In genomic region chr11:81070948-81071347, GRCh38 we compare ENCODE assay signal across 12 cellular contexts.
DNase-seq lines count a peak whose midpoint lies in the region; ATAC-seq, FAIRE-seq and TF ChIP-seq lines count a peak whose summit lies in the region.
"Had no signal": no experiment of that assay in that cellular context is flagged by ENCODE, and none has a peak within 500 bp of the region (broad histone marks: within the 10 kb centered on the region; RNA-seq: fewer than 3 reads in every experiment).

No MANE protein-coding gene starts in this region.

- WGBS in small intestine, 3 donors: 36 to 40% (median 38%) methylated on average over 4 of the region's 4 CpGs

- H3K9me3 ChIP-seq in small intestine (ENCODE audit: control insufficient read depth, low read depth): no peaks in the 10 kb centered on the region
- H3K9me3 ChIP-seq in CD4-positive, alpha-beta T cell (ENCODE audit: control insufficient read depth, low read length): no peaks in the 10 kb centered on the region

- no peaks in the 10 kb centered on the region for H3K27me3 ChIP-seq in small intestine (ENCODE audit: control insufficient read depth in 2 of 2, insufficient read depth in 2 of 2, low read length in 2 of 2)
- H3K27me3 ChIP-seq in CD4-positive, alpha-beta T cell (ENCODE audit: control insufficient read depth, insufficient read depth, low read length): no peaks in the 10 kb centered on the region

- no peaks in the 10 kb centered on the region for H3K36me3 Mint-ChIP-seq in CD4-positive, alpha-beta T cell (ENCODE audit: low read depth)

- ATAC-seq in GM19035 (IDR thresholded peaks at IDR 0.05; ENCODE audit: unreplicated experiment) (peak; percentile 80), HG03025 (IDR thresholded peaks at IDR 0.05; ENCODE audit: low FRiP score, unreplicated experiment) (peak; percentile 71)
- no peak for ATAC-seq in CD4-positive, alpha-beta T cell (ENCODE audit: poor library complexity)

- H3K27me3 Mint-ChIP-seq in CD4-positive, alpha-beta T cell: no peaks in the 10 kb centered on the region
- H3K27me3 Mint-ChIP-seq: activated CD4-positive, alpha-beta T cell treated with anti-CD3 and anti-CD28 coated beads, Interleukin-2, amount 10 ng/mL, durations not matched to agents 24 days and 14 days had no signal

- TF ChIP-seq POLR2A in erythroblast (IDR thresholded peaks at IDR 0.05; ENCODE audit: low read length): no peak

- POLR2A ChIA-PET in CD4-positive, alpha-beta T cell (lab: Charles Lee): no interaction called here

- no peak overlapping the region for H3K4me3 ChIP-seq in small intestine (ENCODE audit: low read depth in 1 of 2, low read length in 2 of 2)

- CTCF ChIA-PET in CD4-positive, alpha-beta T cell (lab: Charles Lee): no interaction called here

- H3K27ac Mint-ChIP-seq in CD4-positive, alpha-beta T cell: no peak overlapping the region
- H3K27ac Mint-ChIP-seq: activated CD4-positive, alpha-beta T cell treated with anti-CD3 and anti-CD28 coated beads, Interleukin-2, amount 10 ng/mL, durations not matched to agents 24 days and 14 days; activated naive CD4-positive, alpha-beta T cell treated with anti-CD3 and anti-CD28 coated beads for 36 hours had no signal

- intact Hi-C loops in CD4-positive, alpha-beta T cell (cut with DNase I, micrococcal nuclease): no loop called here

- no peak for TF ChIP-seq CTCF in CD4-positive, alpha-beta T cell (IDR thresholded peaks at IDR 0.05)

- no peaks in the 10 kb centered on the region for H3K36me3 ChIP-seq in small intestine (ENCODE audit: control insufficient read depth in 2 of 2, insufficient read depth in 2 of 2, low read length in 2 of 2)

- no peak overlapping the region for H3K27ac ChIP-seq in small intestine (ENCODE audit: low read depth in 1 of 2, low read length in 1 of 2)
- H3K27ac ChIP-seq in CD4-positive, alpha-beta T cell (ENCODE audit: low read depth, low read length): no peak overlapping the region

- no peaks in the 10 kb centered on the region for H3K4me1 Mint-ChIP-seq in CD4-positive, alpha-beta T cell (ENCODE audit: low read depth)
- H3K4me1 Mint-ChIP-seq: activated CD4-positive, alpha-beta T cell treated with anti-CD3 and anti-CD28 coated beads, Interleukin-2, amount 10 ng/mL, durations not matched to agents 24 days and 14 days had no signal

- DNase-seq in NOMO-1 (lab: John Stamatoyannopoulos, UW; ENCODE audit: unreplicated experiment in 2 of 2) (peak; percentile 74 to 84), small intestine (peak; percentile 7), erythroblast (lab: John Stamatoyannopoulos, UW) (no peak), NCI-H748 (lab: John Stamatoyannopoulos, UW; ENCODE audit: unreplicated experiment) (no peak)
- no peak for DNase-seq in CD4-positive, alpha-beta T cell
- DNase-seq: activated CD4-positive, alpha-beta T cell treated with anti-CD3 and anti-CD28 coated beads, Interleukin-2, amount 10 ng/mL, durations not matched to agents 24 days and 14 days; activated naive CD4-positive, alpha-beta T cell treated with anti-CD3 and anti-CD28 coated beads for 36 hours; dermis blood vessel endothelial cell; DMS153; NCI-H2029 treated with DMSO at 0.1 percent for 48 hours had no signal

- FAIRE-seq in small intestine (lab: Jason Lieb, UNC): no peak

- H3K4me1 ChIP-seq in small intestine (ENCODE audit: control insufficient read depth in 2 of 2, insufficient read depth in 1 of 2, low read depth in 1 of 2, low read length in 1 of 2): no peaks in the 10 kb centered on the region

- peaks cover 2% of the 10 kb centered on the region for H3K9me3 Mint-ChIP-seq in CD4-positive, alpha-beta T cell
- H3K9me3 Mint-ChIP-seq: activated CD4-positive, alpha-beta T cell treated with anti-CD3 and anti-CD28 coated beads, Interleukin-2, amount 10 ng/mL, durations not matched to agents 24 days and 14 days had no signal

- H3K4me3 Mint-ChIP-seq in CD4-positive, alpha-beta T cell: no peak overlapping the region
- H3K4me3 Mint-ChIP-seq: activated CD4-positive, alpha-beta T cell treated with anti-CD3 and anti-CD28 coated beads, Interleukin-2, amount 10 ng/mL, durations not matched to agents 24 days and 14 days; activated naive CD4-positive, alpha-beta T cell treated with anti-CD3 and anti-CD28 coated beads for 36 hours had no signal

Comparison
In these comparisons a context has a peak if more than half of its experiments do, and no peak if none do; other contexts are left out.
1. DNase-seq: peak in NOMO-1 (2 of 2) and small intestine (single experiment); none in erythroblast (0 of 2), NCI-H748 (single experiment) and CD4-positive, alpha-beta T cell (0 of 10).